ENCODE assay signal across 1 cellular context in genomic region chr19:18291590-18292459, GRCh38.
TF ChIP-seq lines count a peak whose summit lies in the region.

No MANE protein-coding gene starts in this region.

TF ChIP-seq in HepG2, 621 proteins besides CTCF, POLR2A, EP300 and RAD21 (continues in another document):
- peak; percentile 76 for TF ChIP-seq ZNF883 (CRISPR knock-in tag; IDR thresholded peaks at IDR 0.05; ENCODE audit: not compliant biosample characterization)
- no peak for TF ChIP-seq SMYD3 (CRISPR knock-in tag; IDR thresholded peaks at IDR 0.05)
- TF ChIP-seq NBN (conservative IDR thresholded peaks at IDR 0.05) = no peak
- TF ChIP-seq ZNF296 (CRISPR knock-in tag; conservative IDR thresholded peaks at IDR 0.05) = no peak
- peak; percentile 79 for TF ChIP-seq ZNF547 (CRISPR knock-in tag; IDR thresholded peaks at IDR 0.05)
- no peak for TF ChIP-seq TFAP4 (IDR thresholded peaks at IDR 0.05; ENCODE audit: borderline replicate concordance, low read depth)
- TF ChIP-seq ZNF546 (CRISPR knock-in tag; conservative IDR thresholded peaks at IDR 0.05) = no peak
- TF ChIP-seq PLSCR1 (CRISPR knock-in tag; IDR thresholded peaks at IDR 0.05; ENCODE audit: borderline replicate concordance) = no peak
- no peak for TF ChIP-seq ZNF7 (CRISPR knock-in tag; IDR thresholded peaks at IDR 0.05)
- TF ChIP-seq ZNF784 (CRISPR knock-in tag; IDR thresholded peaks at IDR 0.05; ENCODE audit: borderline replicate concordance) = no peak
- no peak for TF ChIP-seq ZBTB4 (CRISPR knock-in tag; IDR thresholded peaks at IDR 0.05; ENCODE audit: borderline replicate concordance)
- no peak for TF ChIP-seq ZNF580 (CRISPR knock-in tag; IDR thresholded peaks at IDR 0.05; ENCODE audit: borderline replicate concordance, low read depth)
- no peak for TF ChIP-seq RBM22 (optimal IDR thresholded peaks at IDR 0.05; ENCODE audit: low read length)
- TF ChIP-seq NFYB (CRISPR knock-in tag; IDR thresholded peaks at IDR 0.05) = no peak
- no peak for TF ChIP-seq MXI1 (IDR thresholded peaks at IDR 0.05; ENCODE audit: borderline replicate concordance, low read depth, low read length)
- TF ChIP-seq FOXM1 (CRISPR knock-in tag; IDR thresholded peaks at IDR 0.05) = no peak
- TF ChIP-seq NFKB2 (CRISPR knock-in tag; IDR thresholded peaks at IDR 0.05; ENCODE audit: borderline replicate concordance) = no peak
- TF ChIP-seq GFI1 (CRISPR knock-in tag; IDR thresholded peaks at IDR 0.05; ENCODE audit: borderline replicate concordance) = peak; percentile 39; the same call in 1 of the 2 replicates
- TF ChIP-seq ZNF501 (CRISPR knock-in tag; IDR thresholded peaks at IDR 0.05) = no peak
- no peak for TF ChIP-seq SMARCE1 (IDR thresholded peaks at IDR 0.05; ENCODE audit: borderline replicate concordance)
- TF ChIP-seq THAP9 (CRISPR knock-in tag; IDR thresholded peaks at IDR 0.05; ENCODE audit: borderline replicate concordance) = no peak
- no peak for TF ChIP-seq MBNL3 (CRISPR knock-in tag; conservative IDR thresholded peaks at IDR 0.05)
- TF ChIP-seq CBX5 (CRISPR knock-in tag; IDR thresholded peaks at IDR 0.05; ENCODE audit: borderline replicate concordance) = no peak
- no peak for TF ChIP-seq NFRKB (IDR thresholded peaks at IDR 0.05)
- TF ChIP-seq ZNF337 (CRISPR knock-in tag; IDR thresholded peaks at IDR 0.05; ENCODE audit: borderline replicate concordance, low read depth) = no peak
- no peak for TF ChIP-seq NFATC3 (CRISPR knock-in tag; IDR thresholded peaks at IDR 0.05)
- no peak for TF ChIP-seq RFXANK (CRISPR knock-in tag; IDR thresholded peaks at IDR 0.05)
- no peak for TF ChIP-seq ZNF577 (CRISPR knock-in tag; IDR thresholded peaks at IDR 0.05; ENCODE audit: borderline replicate concordance, low read depth)
- TF ChIP-seq YEATS4 (CRISPR knock-in tag; IDR thresholded peaks at IDR 0.05; ENCODE audit: borderline replicate concordance) = peak; percentile 37; the same call in 1 of the 2 replicates
- TF ChIP-seq REPIN1 (CRISPR knock-in tag; IDR thresholded peaks at IDR 0.05; ENCODE audit: borderline replicate concordance, low read depth) = no peak
- peak; percentile 71; the same call in 1 of the 2 replicates for TF ChIP-seq ZNF790 (CRISPR knock-in tag; IDR thresholded peaks at IDR 0.05; ENCODE audit: borderline replicate concordance)
- no peak for TF ChIP-seq ZUFSP (CRISPR knock-in tag; IDR thresholded peaks at IDR 0.05; ENCODE audit: borderline replicate concordance)
- TF ChIP-seq TBX3 (IDR thresholded peaks at IDR 0.05; ENCODE audit: borderline replicate concordance) = no peak
- TF ChIP-seq GRHL1 (CRISPR knock-in tag; conservative IDR thresholded peaks at IDR 0.05) = no peak
- TF ChIP-seq MYNN (CRISPR knock-in tag; IDR thresholded peaks at IDR 0.05; ENCODE audit: low read depth) = no peak
- TF ChIP-seq BRD4 (CRISPR knock-in tag; IDR thresholded peaks at IDR 0.05) = no peak
- TF ChIP-seq NR2F6 (IDR thresholded peaks at IDR 0.05) = peak; percentile 76; the same call in 1 of the 2 replicates
- peak; percentile 78 for TF ChIP-seq NR2F6 (CRISPR knock-in tag; IDR thresholded peaks at IDR 0.05)
- TF ChIP-seq SP140L (CRISPR knock-in tag; IDR thresholded peaks at IDR 0.05; ENCODE audit: borderline replicate concordance) = 0 out of 2 replicates have a peak, but pooled peaks have one; percentile 44
- TF ChIP-seq ZNF549 (CRISPR knock-in tag; IDR thresholded peaks at IDR 0.05) = no peak
- TF ChIP-seq ZSCAN12 (CRISPR knock-in tag; IDR thresholded peaks at IDR 0.05) = no peak
- peak; percentile 41; the same call in 1 of the 2 replicates for TF ChIP-seq RCOR2 (CRISPR knock-in tag; IDR thresholded peaks at IDR 0.05)
- peak; percentile 60; the same call in 1 of the 2 replicates for TF ChIP-seq ZMYM4 (CRISPR knock-in tag; IDR thresholded peaks at IDR 0.05)
- TF ChIP-seq HCFC1 (IDR thresholded peaks at IDR 0.05; ENCODE audit: low read depth, low read length) = no peak
- TF ChIP-seq THRA (CRISPR knock-in tag; IDR thresholded peaks at IDR 0.05; ENCODE audit: borderline replicate concordance) = peak; percentile 33; the same call in 1 of the 2 replicates
- no peak; the same call in 1 of the 2 replicates for TF ChIP-seq POLR2AphosphoS5 (IDR thresholded peaks at IDR 0.05; ENCODE audit: low read depth, low read length)
- no peak for TF ChIP-seq ZBTB8A (CRISPR knock-in tag; IDR thresholded peaks at IDR 0.05; ENCODE audit: borderline replicate concordance, low read depth)
- 0 out of 2 replicates have a peak, but pooled peaks have one; percentile 25 for TF ChIP-seq KMT2B (CRISPR knock-in tag; IDR thresholded peaks at IDR 0.05)
- no peak for TF ChIP-seq NFE2 (CRISPR knock-in tag; IDR thresholded peaks at IDR 0.05)
- no peak for TF ChIP-seq ZNF33A (CRISPR knock-in tag; IDR thresholded peaks at IDR 0.05; ENCODE audit: borderline replicate concordance)
- TF ChIP-seq ZNF674 (CRISPR knock-in tag; IDR thresholded peaks at IDR 0.05; ENCODE audit: low read depth) = no peak
- peak; percentile 79; the same call in 1 of the 2 replicates for TF ChIP-seq SPEN (CRISPR knock-in tag; IDR thresholded peaks at IDR 0.05; ENCODE audit: low read depth)
- TF ChIP-seq ZSCAN21 (CRISPR knock-in tag; IDR thresholded peaks at IDR 0.05; ENCODE audit: borderline replicate concordance) = peak; percentile 19; the same call in 1 of the 2 replicates
- no peak for TF ChIP-seq HOXD1 (CRISPR knock-in tag; IDR thresholded peaks at IDR 0.05)
